8 cellular contexts compared by ENCODE assay signal in genomic region chr13:110676511-110677204, GRCh38. TPM values are rescaled to one million over a fixed set of nuclear protein-coding genes. Genes with fewer than 3 reads are reported as not detected.
DNase-seq lines count a peak whose midpoint lies in the region; ATAC-seq and TF ChIP-seq lines count a peak whose summit lies in the region.

No MANE protein-coding gene starts in this region.

- POLR2A ChIA-PET in activated CD4-positive, alpha-beta memory T cell treated with anti-CD3 and anti-CD28 coated beads, Interleukin-2, amount 10 ng/mL, durations not matched to agents 7 days and 5 days (lab: Charles Lee), result no interaction called here

- H3K27ac ChIP-seq in foreskin keratinocyte, result no peak overlapping the region

- peaks cover 79% of the 10 kb centered on the region for H3K36me3 Mint-ChIP-seq in activated CD4-positive, alpha-beta memory T cell treated with anti-CD3 and anti-CD28 coated beads, Interleukin-2, amount 10 ng/mL, durations not matched to agents 7 days and 5 days (ENCODE audit: low read depth)

- H3K27me3 ChIP-seq in foreskin keratinocyte, result no peaks in the 10 kb centered on the region

- DNase-seq in stimulated activated CD4-positive, alpha-beta T cell treated with anti-CD3 and anti-CD28 coated beads, Interleukin-2, amount 100 ng/mL, for 48 hours, result peak; percentile 4 to 6
- no peak for DNase-seq in stimulated activated CD4-positive, alpha-beta T cell treated with anti-CD3 and anti-CD28 coated beads, Interleukin-4, amount 100 ng/mL, for 1 hour
- DNase-seq in activated CD4-positive, alpha-beta memory T cell treated with anti-CD3 and anti-CD28 coated beads, Interleukin-2, amount 10 ng/mL, durations not matched to agents 7 days and 5 days, result no peak
- DNase-seq in stimulated activated naive CD8-positive, alpha-beta T cell treated with anti-CD3 and anti-CD28 coated beads, Interleukin-15, Interleukin-2, amounts not matched to agents 100 U/mL and 50 U/mL, for 24 hours, result peak; percentile 43
- DNase-seq in foreskin keratinocyte (no peak), putamen (ENCODE audit: low spot score) (no peak), HCEC 1CT (no peak)

- peaks cover 12% of the 10 kb centered on the region for H3K4me1 Mint-ChIP-seq in activated CD4-positive, alpha-beta memory T cell treated with anti-CD3 and anti-CD28 coated beads, Interleukin-2, amount 10 ng/mL, durations not matched to agents 7 days and 5 days

- no peaks in the 10 kb centered on the region for H3K9me3 Mint-ChIP-seq in activated CD4-positive, alpha-beta memory T cell treated with anti-CD3 and anti-CD28 coated beads, Interleukin-2, amount 10 ng/mL, durations not matched to agents 7 days and 5 days

- ATAC-seq in HG02981 (IDR thresholded peaks at IDR 0.05; ENCODE audit: unreplicated experiment) (peak; percentile 70), foreskin keratinocyte (no peak)
- peak; percentile 68 for ATAC-seq in stimulated activated naive CD8-positive, alpha-beta T cell treated with anti-CD3 and anti-CD28 coated beads, Interleukin-15, Interleukin-2, amounts not matched to agents 100 U/mL and 50 U/mL, for 24 hours

- CTCF ChIA-PET in activated CD4-positive, alpha-beta memory T cell treated with anti-CD3 and anti-CD28 coated beads, Interleukin-2, amount 10 ng/mL, durations not matched to agents 7 days and 5 days (lab: Charles Lee), result no interaction called here

- H3K27ac Mint-ChIP-seq in activated CD4-positive, alpha-beta memory T cell treated with anti-CD3 and anti-CD28 coated beads, Interleukin-2, amount 10 ng/mL, durations not matched to agents 7 days and 5 days, result peak overlapping the region; percentile 16

- no peak for TF ChIP-seq CTCF in foreskin keratinocyte (conservative IDR thresholded peaks at IDR 0.05)

- H3K4me1 ChIP-seq in foreskin keratinocyte, result no peaks in the 10 kb centered on the region

- H3K27me3 Mint-ChIP-seq in activated CD4-positive, alpha-beta memory T cell treated with anti-CD3 and anti-CD28 coated beads, Interleukin-2, amount 10 ng/mL, durations not matched to agents 7 days and 5 days, result no peaks in the 10 kb centered on the region

- H3K4me3 Mint-ChIP-seq in activated CD4-positive, alpha-beta memory T cell treated with anti-CD3 and anti-CD28 coated beads, Interleukin-2, amount 10 ng/mL, durations not matched to agents 7 days and 5 days, result no peak overlapping the region

RNA-seq across cellular contexts. Expression of gene CARS2, which starts 29.3 kb away (rescaled TPM):
- total RNA-seq in activated CD4-positive, alpha-beta memory T cell treated with anti-CD3 and anti-CD28 coated beads, Interleukin-2, amount 10 ng/mL, durations not matched to agents 7 days and 5 days, result 10 to 100 TPM; 51.8 to 53.5 TPM
- total RNA-seq in foreskin keratinocyte, result 61.9 and 62.0 TPM in 2 replicates
- 64.0 and 66.5 TPM in 2 replicates for polyA plus RNA-seq in foreskin keratinocyte

RNA-seq across cellular contexts. Expression of gene ING1, which starts 36.8 kb away (rescaled TPM):
- 10 to 100 TPM; 23.0 to 23.7 TPM for total RNA-seq in activated CD4-positive, alpha-beta memory T cell treated with anti-CD3 and anti-CD28 coated beads, Interleukin-2, amount 10 ng/mL, durations not matched to agents 7 days and 5 days
- total RNA-seq in foreskin keratinocyte, result 9.2 and 13.0 TPM in 2 replicates
- 8.0 and 10.8 TPM in 2 replicates for polyA plus RNA-seq in foreskin keratinocyte

Comparison
In these comparisons a context has a peak if more than half of its experiments do, and no peak if none do; other contexts are left out.
1. DNase-seq: peak in stimulated activated CD4-positive, alpha-beta T cell treated with anti-CD3 and anti-CD28 coated beads, Interleukin-2, amount 100 ng/mL, for 48 hours (2 of 2) and stimulated activated naive CD8-positive, alpha-beta T cell treated with anti-CD3 and anti-CD28 coated beads, Interleukin-15, Interleukin-2, amounts not matched to agents 100 U/mL and 50 U/mL, for 24 hours (single experiment); none in stimulated activated CD4-positive, alpha-beta T cell treated with anti-CD3 and anti-CD28 coated beads, Interleukin-4, amount 100 ng/mL, for 1 hour (single experiment), activated CD4-positive, alpha-beta memory T cell treated with anti-CD3 and anti-CD28 coated beads, Interleukin-2, amount 10 ng/mL, durations not matched to agents 7 days and 5 days (single experiment), foreskin keratinocyte (0 of 2), putamen (single experiment) and HCEC 1CT (single experiment).